8 cellular contexts compared by ENCODE assay signal in the genomic region with DNA sequence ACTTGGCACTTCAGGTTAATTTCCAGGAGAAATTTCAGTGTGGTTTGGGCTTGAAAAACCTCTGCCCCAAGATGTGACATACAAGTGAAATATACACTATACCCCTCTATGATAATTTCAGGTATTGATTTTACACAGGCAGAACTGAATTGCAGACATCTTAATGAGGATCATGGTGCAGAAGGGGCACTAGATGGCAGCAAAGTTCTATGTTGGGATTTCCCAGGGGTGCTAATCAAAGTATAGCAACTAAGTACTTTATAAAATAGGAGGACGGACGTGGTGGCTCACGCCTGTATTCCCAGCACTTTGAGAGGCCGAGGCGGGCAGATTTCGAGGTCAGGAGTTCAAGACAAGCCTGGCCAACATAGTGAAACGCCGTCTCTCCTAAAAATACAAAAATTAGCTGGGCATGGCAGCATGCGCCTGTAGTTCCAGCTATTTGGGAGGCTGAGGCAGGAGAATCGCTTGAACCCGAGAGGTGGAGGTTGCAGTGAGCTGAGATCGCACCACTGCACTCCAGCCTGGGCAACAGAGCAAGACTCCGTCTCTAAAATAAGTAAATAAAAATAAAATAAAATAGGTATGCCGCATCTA.
DNase-seq lines count a peak whose midpoint lies in the region; ATAC-seq lines count a peak whose summit lies in the region.
"Not testable (repeated sequence)": the region's sequence is repeated elsewhere in the genome, so short reads cannot be mapped to it uniquely, and the experiment has no call there.

No MANE protein-coding gene starts in this region.

- not testable (repeated sequence) for H3K9me3 ChIP-seq in effector memory CD4-positive, alpha-beta T cell (ENCODE audit: control insufficient read depth, low read length)

- not testable (repeated sequence) for H3K4me1 ChIP-seq in effector memory CD4-positive, alpha-beta T cell (ENCODE audit: control insufficient read depth, insufficient read depth, low read length, poor library complexity, severe bottlenecking)

- not testable (repeated sequence) for H3K36me3 ChIP-seq in effector memory CD4-positive, alpha-beta T cell (ENCODE audit: control insufficient read depth, insufficient read depth, low read length)

- POLR2A ChIA-PET in activated CD8-positive, alpha-beta T cell treated with anti-CD3 and anti-CD28 coated beads, Interleukin-2, amount 10 ng/mL, durations not matched to agents 7 days and 5 days (lab: Charles Lee), result not testable (repeated sequence)

- H3K27me3 ChIP-seq in effector memory CD4-positive, alpha-beta T cell (replicated peaks; ENCODE audit: control insufficient read depth, insufficient read depth, low read length, poor library complexity, severe bottlenecking), result not testable (repeated sequence)

- ATAC-seq in GM21529 (IDR thresholded peaks at IDR 0.05; ENCODE audit: unreplicated experiment), result peak; percentile 87
- peak; percentile 91 for ATAC-seq in activated CD8-positive, alpha-beta T cell treated with anti-CD3 and anti-CD28 coated beads, Interleukin-2, amount 10 ng/mL, durations not matched to agents 7 days and 5 days

- H3K27ac ChIP-seq in effector memory CD4-positive, alpha-beta T cell (ENCODE audit: insufficient read depth, low read length, poor library complexity, severe bottlenecking), result not testable (repeated sequence)

- not testable (repeated sequence) for H3K36me3 Mint-ChIP-seq in activated CD8-positive, alpha-beta T cell treated with anti-CD3 and anti-CD28 coated beads, Interleukin-2, amount 10 ng/mL, durations not matched to agents 7 days and 5 days (ENCODE audit: low read depth)

- CTCF ChIA-PET in activated CD8-positive, alpha-beta T cell treated with anti-CD3 and anti-CD28 coated beads, Interleukin-2, amount 10 ng/mL, durations not matched to agents 7 days and 5 days (lab: Charles Lee), result interaction anchor here (0.6 to 2.7 kb wide), 22 partner anchors 16 to 821 kb away, joined by 3 to 93 read pairs (median 4); no protein-coding TSS in a partner anchor

- H3K4me1 Mint-ChIP-seq in activated CD8-positive, alpha-beta T cell treated with anti-CD3 and anti-CD28 coated beads, Interleukin-2, amount 10 ng/mL, durations not matched to agents 7 days and 5 days (ENCODE audit: low read depth), result not testable (repeated sequence)

- H3K27me3 Mint-ChIP-seq in activated CD8-positive, alpha-beta T cell treated with anti-CD3 and anti-CD28 coated beads, Interleukin-2, amount 10 ng/mL, durations not matched to agents 7 days and 5 days (ENCODE audit: low read depth), result peaks cover 25% of the 10 kb centered on the region

- H3K9me3 Mint-ChIP-seq in activated CD8-positive, alpha-beta T cell treated with anti-CD3 and anti-CD28 coated beads, Interleukin-2, amount 10 ng/mL, durations not matched to agents 7 days and 5 days (ENCODE audit: insufficient read depth), result not testable (repeated sequence)

- H3K4me3 Mint-ChIP-seq in activated CD8-positive, alpha-beta T cell treated with anti-CD3 and anti-CD28 coated beads, Interleukin-2, amount 10 ng/mL, durations not matched to agents 7 days and 5 days, result not testable (repeated sequence)

- not testable (repeated sequence) for H3K27ac Mint-ChIP-seq in activated CD8-positive, alpha-beta T cell treated with anti-CD3 and anti-CD28 coated beads, Interleukin-2, amount 10 ng/mL, durations not matched to agents 7 days and 5 days

- H3K4me3 ChIP-seq in effector memory CD4-positive, alpha-beta T cell (ENCODE audit: insufficient read depth, low read depth, low read length, poor library complexity, severe bottlenecking), result not testable (repeated sequence)

- DNase-seq in DMS53 treated with DMSO at 0.1 percent for 48 hours (lab: John Stamatoyannopoulos, UW; ENCODE audit: unreplicated experiment) (peak; percentile 73), HT1080 (ENCODE audit: low read depth) (peak; percentile 64), NOMO-1 (lab: John Stamatoyannopoulos, UW; ENCODE audit: unreplicated experiment in 2 of 2) (peak; percentile 32 to 59), medulla oblongata (ENCODE audit: extremely low spot score) (peak; percentile 66)
- DNase-seq in activated CD8-positive, alpha-beta T cell treated with anti-CD3 and anti-CD28 coated beads, Interleukin-2, amount 10 ng/mL, durations not matched to agents 7 days and 5 days, result peak; percentile 82
- peak; percentile 36 to 62 (median 38) for DNase-seq in effector memory CD4-positive, alpha-beta T cell
- peak; percentile 35 to 40 for DNase-seq in stimulated activated CD8-positive, alpha-beta memory T cell treated with anti-CD3 and anti-CD28 coated beads, Interleukin-7, amount 100 ng/mL, for 1 hour (ENCODE audit: low read depth in 2 of 2)
